Comparison of ENCODE assay signal across 1 cellular context in the genomic region with DNA sequence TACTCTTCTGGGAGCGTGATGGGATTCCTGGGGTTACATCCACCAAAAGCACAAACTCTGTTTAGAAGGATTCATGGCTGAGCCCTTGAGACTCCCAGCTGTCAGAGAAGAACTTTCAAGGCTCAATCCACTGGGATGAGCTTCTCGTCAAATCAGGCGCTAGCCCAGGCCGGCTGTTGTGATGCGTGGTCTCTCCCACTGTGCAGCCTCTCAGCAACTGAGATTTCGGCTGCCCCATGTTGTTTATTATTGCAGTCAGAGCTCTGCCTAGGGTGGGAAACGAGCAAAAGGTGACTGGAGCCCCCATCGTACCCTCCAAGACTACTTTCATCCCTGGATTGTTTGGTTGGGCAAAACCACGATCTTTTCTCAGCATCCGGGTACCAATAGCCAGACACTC.
TF ChIP-seq lines count a peak whose summit lies in the region.

No MANE protein-coding gene starts in this region.

TF ChIP-seq in GM23338, 12 proteins besides CTCF, POLR2A, EP300 and RAD21:
- TF ChIP-seq EZH2 (IDR thresholded peaks at IDR 0.05; ENCODE audit: low read depth, unreplicated experiment) (no peak), ZNF331 (CRISPR knock-in tag; IDR thresholded peaks at IDR 0.05; ENCODE audit: low read depth) (no peak)
